Comparison of ENCODE assay signal across 32 cellular contexts in genomic region chr16:67212766-67213165, GRCh38. TPM values are rescaled to one million over a fixed set of nuclear protein-coding genes. Genes with fewer than 3 reads are reported as not detected.
DNase-seq lines count a peak whose midpoint lies in the region; ATAC-seq, FAIRE-seq and TF ChIP-seq lines count a peak whose summit lies in the region.
"Had no signal": no experiment of that assay in that cellular context is flagged by ENCODE, and none has a peak within 500 bp of the region (broad histone marks: within the 10 kb centered on the region; RNA-seq: fewer than 3 reads in every experiment).

No MANE protein-coding gene starts in this region.

- H3K27ac ChIP-seq in left ventricle myocardium inferior (replicated peaks) (no peak overlapping the region), ascending aorta (no peak overlapping the region)
- H3K27ac ChIP-seq: cardiac muscle cell, GM23248, neural progenitor cell had no signal

- H3K4me1 ChIP-seq in left ventricle myocardium inferior (peaks cover 41% of the 10 kb centered on the region), ascending aorta (no peaks in the 10 kb centered on the region)
- H3K4me1 ChIP-seq: neural progenitor cell had no signal

- intact Hi-C loops in Right ventricle myocardium inferior (cut with DNase I) (no loop called here), left ventricle myocardium inferior (cut with micrococcal nuclease) (no loop called here), ascending aorta (cut with DNase I) (no loop called here)

- H3K4me3 ChIP-seq in left ventricle myocardium inferior (no peak overlapping the region), bronchial epithelial cell (ENCODE audit: low read depth, low read length) (no peak overlapping the region), ascending aorta (no peak overlapping the region)
- H3K4me3 ChIP-seq: cardiac muscle cell, GM23248, neural progenitor cell, pancreas had no signal

- H3K36me3 ChIP-seq in left ventricle myocardium inferior (no peaks in the 10 kb centered on the region), bronchial epithelial cell (ENCODE audit: control insufficient read depth, insufficient read depth, low read length) (no peaks in the 10 kb centered on the region), ascending aorta (peaks cover 0 to 7% of the 10 kb centered on the region in 2 donors)
- H3K36me3 ChIP-seq: cardiac muscle cell, neural progenitor cell, pancreas had no signal

- TF ChIP-seq CTCF in left ventricle myocardium inferior (IDR thresholded peaks at IDR 0.05; ENCODE audit: borderline replicate concordance) (no peak), bronchial epithelial cell (IDR thresholded peaks at IDR 0.05; ENCODE audit: insufficient read depth, low read length, severe bottlenecking) (no peak), GM10266 (IDR thresholded peaks at IDR 0.05; ENCODE audit: control insufficient read depth, insufficient read depth, low read depth, missing control alignments) (no peak), ascending aorta (IDR thresholded peaks at IDR 0.05) (no peak)

- no peaks in the 10 kb centered on the region for H3K9me3 ChIP-seq in left ventricle myocardium inferior (replicated peaks)
- H3K9me3 ChIP-seq in ascending aorta, result no peaks in the 10 kb centered on the region
- H3K9me3 ChIP-seq: pancreas had no signal

- H3K27me3 ChIP-seq in left ventricle myocardium inferior (ENCODE audit: low read depth) (no peaks in the 10 kb centered on the region), bronchial epithelial cell (ENCODE audit: control insufficient read depth, insufficient read depth, low read length) (no peaks in the 10 kb centered on the region), ascending aorta (no peaks in the 10 kb centered on the region)
- H3K27me3 ChIP-seq: cardiac muscle cell, neural progenitor cell, pancreas had no signal

- DNase-seq in Right ventricle myocardium inferior (ENCODE audit: missing footprints) (peak; percentile 31), left ventricle myocardium inferior (no peak), bronchial epithelial cell (ENCODE audit: low read depth) (peak; percentile 88), kidney glomerular epithelial cell (lab: John Stamatoyannopoulos, UW) (peak; percentile 16), GM10266 (ENCODE audit: extremely low spot score) (no peak), middle frontal gyrus (ENCODE audit: extremely low spot score, low spot score) (no peak), ascending aorta (ENCODE audit: low spot score in 2 of 2) (no peak)
- DNase-seq in activated naive CD4-positive, alpha-beta T cell (lab: John Stamatoyannopoulos, UW), result no peak
- DNase-seq: activated B cell treated with CpG ODN at 0.5 μM for 24 hours; activated CD4-positive, alpha-beta T cell treated with anti-CD3 and anti-CD28 coated beads, Interleukin-2, amount 50 U/mL, for 1 hour; activated effector memory CD4-positive, alpha-beta T cell treated with Interleukin-2 at 50 U/mL for 16 hours; activated T-cell treated with anti-CD3 and anti-CD28 coated beads, Interleukin-2, amount 50 U/mL, for 1 hour; CD4-positive, CD25-positive, alpha-beta regulatory T cell; effector CD4-positive, alpha-beta T cell; GM23248; KG1; left cardiac atrium; mesenchymal stem cell; MM.1S; NCI-H1436; NCI-H226; NCI-H69; small intestine; stimulated activated naive B cell treated with anti-CD40 and anti-IgM and Interleukin-4, amounts not matched to agents 10 μg/mL and 1 μg/mL and 100 μg/mL, for 72 hours had no signal

- ATAC-seq in Right ventricle myocardium inferior, result no peak
- ATAC-seq: left cardiac atrium; stimulated activated naive B cell treated with anti-CD40 and anti-IgM and Interleukin-4, amounts not matched to agents 10 μg/mL and 1 μg/mL and 100 μg/mL, for 72 hours had no signal

- FAIRE-seq in bronchial epithelial cell (lab: Jason Lieb, UNC), result peak; percentile 66
- FAIRE-seq: A204.1, colon, D721Med, pancreas, small intestine had no signal

RNA-seq across cellular contexts. Expression of gene ELMO3, which starts 13.8 kb away (rescaled TPM):
- total RNA-seq in Right ventricle myocardium inferior, result 0.89 TPM
- 0.80 TPM for total RNA-seq in left ventricle myocardium inferior
- 25.6 and 44.0 TPM in 2 replicates for total RNA-seq in bronchial epithelial cell
- total RNA-seq in ascending aorta, result not detected

RNA-seq across cellular contexts. Expression of gene TMEM208, which starts 14.2 kb away (rescaled TPM):
- 12.5 TPM for total RNA-seq in Right ventricle myocardium inferior
- total RNA-seq in left ventricle myocardium inferior, result 11.5 TPM
- total RNA-seq in bronchial epithelial cell, result 35.1 and 56.9 TPM in 2 replicates
- 8.3 TPM for total RNA-seq in ascending aorta

RNA-seq across cellular contexts. Expression of gene E2F4, which starts 20.8 kb away (rescaled TPM):
- total RNA-seq in Right ventricle myocardium inferior (36.9 TPM), left ventricle myocardium inferior (35.9 TPM), bronchial epithelial cell (47.1 and 47.6 TPM in 2 replicates), ascending aorta (114 TPM)

RNA-seq across cellular contexts. Expression of gene EXOC3L1, which starts 22.8 kb away (rescaled TPM):
- total RNA-seq in Right ventricle myocardium inferior (4.1 TPM), left ventricle myocardium inferior (3.9 TPM), bronchial epithelial cell (not detected in 2 replicates), ascending aorta (11.2 TPM)
- total RNA-seq: activated B cell treated with CpG ODN at 0.5 μM for 24 hours, fibroblast of villous mesenchyme, GM23248, SK-MEL-5 had no signal

RNA-seq across cellular contexts. Expression of gene MATCAP1, which starts 29.0 kb away (rescaled TPM):
- total RNA-seq in Right ventricle myocardium inferior, result 9.8 TPM
- total RNA-seq in left ventricle myocardium inferior, result 14.2 TPM
- 5.5 and 5.8 TPM in 2 replicates for total RNA-seq in bronchial epithelial cell
- total RNA-seq in ascending aorta, result 18.9 TPM

Comparison
In these comparisons a context has a peak if more than half of its experiments do, and no peak if none do; other contexts are left out.
1. DNase-seq: peak in Right ventricle myocardium inferior (single experiment), bronchial epithelial cell (single experiment) and kidney glomerular epithelial cell (single experiment); none in left ventricle myocardium inferior (single experiment), GM10266 (single experiment), middle frontal gyrus (single experiment), ascending aorta (0 of 2) and activated naive CD4-positive, alpha-beta T cell (0 of 4).
2. RNA of gene ELMO3, which starts 13.8 kb away (total RNA-seq): 25.6 to 44.0 TPM in bronchial epithelial cell; 0.89 TPM in Right ventricle myocardium inferior (single experiment), 0.80 TPM in left ventricle myocardium inferior (single experiment) and not detected in ascending aorta (single experiment); every median in the first group is over 10 times any median in the second.